8 cellular contexts compared by ENCODE assay signal in the genomic region with DNA sequence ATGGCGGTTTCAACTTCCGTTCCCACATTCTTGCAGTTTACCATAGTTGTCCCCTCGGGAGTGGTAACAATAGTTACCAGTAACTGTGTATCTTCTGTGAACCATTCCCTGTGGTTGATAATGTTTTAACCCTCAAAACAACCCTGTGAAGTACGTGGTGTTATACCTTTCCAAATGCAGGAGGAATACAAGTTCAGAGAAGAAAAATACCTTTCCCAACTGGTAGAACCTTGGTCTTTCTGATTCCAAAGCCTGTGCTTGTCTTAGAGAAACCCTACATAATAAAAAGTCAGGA. TPM values are rescaled to one million over a fixed set of nuclear protein-coding genes. Genes with fewer than 3 reads are reported as not detected.
DNase-seq lines count a peak whose midpoint lies in the region; ATAC-seq and TF ChIP-seq lines count a peak whose summit lies in the region.

No MANE protein-coding gene starts in this region.

- H3K4me1 Mint-ChIP-seq in neural progenitor cell = peaks cover 35% of the 10 kb centered on the region

- intact Hi-C loops in IMR-90 (cut with micrococcal nuclease) = loop anchor here (2.0 kb wide), 2 partner anchors 54 to 160 kb away; no protein-coding TSS in a partner anchor

- H3K9ac ChIP-seq in IMR-90 (ENCODE audit: low read depth, low read length) = peak overlapping the region; percentile 85
- H3K9ac ChIP-seq in neural progenitor cell = peak overlapping the region; percentile 82

- BruUV-seq in IMR-90 (replicated peaks; lab: Mats Ljungman, UMichigan) = no TSS peak

- H3K9me3 ChIP-seq in IMR-90 (ENCODE audit: control insufficient read depth, insufficient read depth, low read length) (no peaks in the 10 kb centered on the region), neural progenitor cell (ENCODE audit: low read depth) (no peaks in the 10 kb centered on the region)

- H4K20me1 ChIP-seq in IMR-90 (ENCODE audit: insufficient read depth, low read length) (peaks cover 20% of the 10 kb centered on the region; the same call in 1 of the 2 replicates), neural progenitor cell (ENCODE audit: low read depth) (peaks cover 36% of the 10 kb centered on the region)

- peaks cover 13% of the 10 kb centered on the region for H3F3A ChIP-seq in neural progenitor cell (ENCODE audit: low read depth)

- no CpG with 5 or more reads among the region's 4 CpGs for WGBS in IMR-90 (ENCODE audit: extremely low coverage in 2 of 2, insufficient read length in 1 of 2), 2 experiments

- H3K56ac ChIP-seq in IMR-90 (ENCODE audit: extremely low read depth, insufficient read depth, low read length) = peak overlapping the region; percentile 85

- 0 out of 2 replicates have a peak overlapping the region, but pooled peaks have one; percentile 19 for H3K18ac ChIP-seq in IMR-90 (ENCODE audit: low read depth, low read length)

- POLR2A ChIA-PET in IMR-90 (lab: Charles Lee; ENCODE audit: unreplicated experiment) = no interaction called here

- peak overlapping the region; percentile 100 for H3K4me3 Mint-ChIP-seq in neural progenitor cell

- H3K4me3 ChIP-seq in IMR-90 (ENCODE audit: insufficient read depth, low read depth, low read length) (peak overlapping the region; percentile 84), coronary artery (peak overlapping the region; percentile 100), neural progenitor cell (peak overlapping the region; percentile 86)

- no peak for TF ChIP-seq RAD21 in IMR-90 (IDR thresholded peaks at IDR 0.05; ENCODE audit: low read length)

- H2AK5ac ChIP-seq in IMR-90 (ENCODE audit: low read depth, low read length) = peak overlapping the region; percentile 97

- peak overlapping the region; percentile 88 to 91 for H4K8ac ChIP-seq in IMR-90 (ENCODE audit: low read depth in 2 of 2, low read length in 2 of 2)

- H4K5ac ChIP-seq in IMR-90 (ENCODE audit: low read depth, low read length) = peak overlapping the region; percentile 36

- H3K36me3 ChIP-seq in IMR-90 (ENCODE audit: control insufficient read depth, insufficient read depth, low read length) (peaks cover 16% of the 10 kb centered on the region), neural progenitor cell (peaks cover 5% of the 10 kb centered on the region)

- H2BK120ac ChIP-seq in IMR-90 (ENCODE audit: low read depth, low read length) = peak overlapping the region; percentile 9; the same call in 1 of the 2 replicates

- H3K14ac ChIP-seq in IMR-90 (replicated peaks; ENCODE audit: low read depth, low read length) = peak overlapping the region; percentile 94

- CTCF ChIA-PET in IMR-90 (lab: Yijun Ruan, JAX) = no interaction called here

- H2BK20ac ChIP-seq in IMR-90 (ENCODE audit: low read depth, low read length) = no peak overlapping the region

- H3K9me3 Mint-ChIP-seq in neural progenitor cell = no peaks in the 10 kb centered on the region

- in situ Hi-C loops in IMR-90 (cut with MboI; ENCODE audit: low sequenced_read_pairs) = no loop called here

- H3K36me3 Mint-ChIP-seq in neural progenitor cell = peaks cover 14% of the 10 kb centered on the region

- peaks cover 2% of the 10 kb centered on the region for H3K27me3 Mint-ChIP-seq in neural progenitor cell (ENCODE audit: insufficient read depth, low read depth)

- H2AK9ac ChIP-seq in IMR-90 (replicated peaks; ENCODE audit: low read depth, low read length, poor library complexity) = peak overlapping the region; percentile 99

- peak overlapping the region; percentile 94 for H3K27ac Mint-ChIP-seq in neural progenitor cell

- H3K27me3 ChIP-seq in IMR-90 (ENCODE audit: control insufficient read depth, insufficient read depth, low read length) (no peaks in the 10 kb centered on the region), neural progenitor cell (no peaks in the 10 kb centered on the region)

- H3K79me1 ChIP-seq in IMR-90 (ENCODE audit: low read depth in 1 of 2, low read length in 2 of 2) = peaks cover 30 to 66% of the 10 kb centered on the region in 2 experiments

- H3K4me2 ChIP-seq in IMR-90 (ENCODE audit: low read depth, low read length) (peak overlapping the region; percentile 86), neural progenitor cell (peak overlapping the region; percentile 95)

- H3K79me2 ChIP-seq in neural progenitor cell (ENCODE audit: low read depth) = peaks cover 93% of the 10 kb centered on the region

- dilution Hi-C loops in IMR-90 (cut with HindIII; ENCODE audit: low sequenced_read_pairs, unreplicated experiment) = no loop called here

- H2AFZ ChIP-seq in IMR-90 (replicated peaks; ENCODE audit: low read length, poor library complexity) = peak overlapping the region; percentile 93
- H2AFZ ChIP-seq in neural progenitor cell (replicated peaks) = peak overlapping the region; percentile 89

- TF ChIP-seq CTCF in IMR-90 (conservative IDR thresholded peaks at IDR 0.05; ENCODE audit: low read depth, low read length) (no peak), coronary artery (IDR thresholded peaks at IDR 0.05) (no peak), neural progenitor cell (IDR thresholded peaks at IDR 0.05) (no peak)

- peaks cover 4% of the 10 kb centered on the region; the same call in 1 of the 2 replicates for H3K4me1 ChIP-seq in IMR-90 (ENCODE audit: control insufficient read depth, insufficient read depth, low read length)
- peaks cover 20% of the 10 kb centered on the region for H3K4me1 ChIP-seq in neural progenitor cell

- ATAC-seq in IMR-90 (ENCODE audit: low read depth) = no peak

- H3K4ac ChIP-seq in IMR-90 (ENCODE audit: low read depth, low read length) = peak overlapping the region; percentile 85

- peak overlapping the region; percentile 78; the same call in 2 of the 3 replicates for H2BK15ac ChIP-seq in IMR-90 (ENCODE audit: low read depth, low read length)

- DNase-seq in NCI-H2107 treated with DMSO at 0.1 percent for 48 hours (lab: John Stamatoyannopoulos, UW; ENCODE audit: unreplicated experiment) (peak; percentile 35), NCI-H2107 (lab: John Stamatoyannopoulos, UW) (no peak), IMR-90 (no peak), coronary artery (ENCODE audit: low spot score) (no peak), neural progenitor cell (ENCODE audit: low spot score) (no peak), NCI-H2196 (lab: John Stamatoyannopoulos, UW; ENCODE audit: unreplicated experiment) (no peak), kidney tubule cell (ENCODE audit: low spot score) (no peak)
- DNase-seq in stimulated activated CD4-positive, alpha-beta T cell treated with anti-CD3 and anti-CD28 coated beads, Interleukin-2, amount 100 ng/mL, for 48 hours = no peak

- H3K27ac ChIP-seq in IMR-90 (ENCODE audit: insufficient read depth, low read length) (peak overlapping the region; percentile 89), coronary artery (peak overlapping the region; percentile 89 to 98), neural progenitor cell (no peak overlapping the region)

- no peak for TF ChIP-seq POLR2A in IMR-90 (IDR thresholded peaks at IDR 0.05; ENCODE audit: low read depth, low read length)

- H3K23ac ChIP-seq in IMR-90 (ENCODE audit: low read depth, low read length) = peak overlapping the region; percentile 75

- H2BK5ac ChIP-seq in IMR-90 (ENCODE audit: low read depth, low read length, poor library complexity, severe bottlenecking) = peak overlapping the region; percentile 92

- H3K9me1 ChIP-seq in IMR-90 (ENCODE audit: insufficient read depth, low read length) = no peaks in the 10 kb centered on the region

- H4K91ac ChIP-seq in IMR-90 (ENCODE audit: insufficient read depth, low read depth, low read length) = peak overlapping the region; percentile 96

TF ChIP-seq in IMR-90, 13 proteins besides CTCF, POLR2A, EP300 and RAD21:
- TF ChIP-seq NFE2L2 (IDR thresholded peaks at IDR 0.05; ENCODE audit: low read depth, low read length) (no peak), CHD1 (IDR thresholded peaks at IDR 0.05; ENCODE audit: low read depth, low read length) (0 out of 2 replicates have a peak, but pooled peaks have one; percentile 9)
TF ChIP-seq in IMR-90: peak in this region for 1.

RNA-seq across cellular contexts. Expression of a gene that starts 0.8 kb away (rescaled TPM):
- total RNA-seq in IMR-90 (2012; rRNA removed) (41.2 and 46.4 TPM in 2 replicates), neural progenitor cell (ENCODE audit: low replicate concordance) (174 and 288 TPM in 2 replicates)
- polyA plus RNA-seq in IMR-90 (2012; rRNA removed) = 29.3 and 34.5 TPM in 2 replicates
- 4.9 and 8.1 TPM in 2 replicates for polyA plus RNA-seq in IMR-90 (2012; cell fraction: cytosol; rRNA removed)
- polyA plus RNA-seq in IMR-90 (2012; cell fraction: nucleus; rRNA removed; ENCODE audit: low replicate concordance) = 1.7 and 22.0 TPM in 2 replicates

RNA-seq across cellular contexts. Expression of a gene that starts 1.9 kb away (rescaled TPM):
- total RNA-seq in IMR-90 (2012; rRNA removed) (29.9 and 35.3 TPM in 2 replicates), neural progenitor cell (ENCODE audit: low replicate concordance) (64.5 and 75.3 TPM in 2 replicates)
- 22.0 and 24.4 TPM in 2 replicates for polyA plus RNA-seq in IMR-90 (2012; rRNA removed)
- 13.5 and 14.3 TPM in 2 replicates for polyA plus RNA-seq in IMR-90 (2012; cell fraction: cytosol; rRNA removed)
- 12.7 and 17.4 TPM in 2 replicates for polyA plus RNA-seq in IMR-90 (2012; cell fraction: nucleus; rRNA removed; ENCODE audit: low replicate concordance)

RNA-seq across cellular contexts. Expression of a gene that starts 23.3 kb away (rescaled TPM):
- total RNA-seq in IMR-90 (2012; rRNA removed) (13.1 and 15.2 TPM in 2 replicates), neural progenitor cell (ENCODE audit: low replicate concordance) (3.5 and 7.3 TPM in 2 replicates)
- polyA plus RNA-seq in IMR-90 (2012; rRNA removed) = 16.3 and 18.3 TPM in 2 replicates
- polyA plus RNA-seq in IMR-90 (2012; cell fraction: cytosol; rRNA removed) = 13.6 and 18.8 TPM in 2 replicates
- polyA plus RNA-seq in IMR-90 (2012; cell fraction: nucleus; rRNA removed; ENCODE audit: low replicate concordance) = 11.6 and 16.9 TPM in 2 replicates
